Comparison of ENCODE assay signal across 24 cellular contexts in genomic region chr9:112615584-112616271, GRCh38.
"Had no signal": no experiment of that assay in that cellular context is flagged by ENCODE, and none has a peak within 500 bp of the region (broad histone marks: within the 10 kb centered on the region; RNA-seq: fewer than 3 reads in every experiment).

No MANE protein-coding gene starts in this region.

- H3K4me1 ChIP-seq: gastrocnemius medialis, lower lobe of right lung, suprapubic skin, transverse colon, upper lobe of right lung, uterus had no signal

- ATAC-seq: gastrocnemius medialis; left ventricle myocardium superior; lower lobe of right lung; natural killer cell; sciatic nerve; stimulated activated naive CD8-positive, alpha-beta T cell treated with anti-CD3 and anti-CD28 coated beads, Interleukin-15, amount 100 ng/mL, for 72 hours; upper lobe of right lung had no signal

- H3K9me3 ChIP-seq: gastrocnemius medialis, lower lobe of right lung, ovary, suprapubic skin, transverse colon, upper lobe of right lung, uterus had no signal

- FAIRE-seq: keratinocyte had no signal

- DNase-seq: dorsolateral prefrontal cortex; effector CD4-positive, alpha-beta T cell; foreskin fibroblast; gastrocnemius medialis; head of caudate nucleus; left ventricle myocardium superior; lower lobe of right lung; natural killer cell; occipital lobe; ovary; retina; stimulated activated CD4-positive, alpha-beta T cell treated with anti-CD3 and anti-CD28 coated beads, Interleukin-12 subunit alpha, Interleukin-12 subunit beta, amount 100 ng/mL, for 4 hours; stimulated activated CD4-positive, alpha-beta T cell treated with anti-CD3 and anti-CD28 coated beads, Interleukin-1b, Interleukin-23, amount 100 ng/mL, for 48 hours; stimulated activated CD4-positive, alpha-beta T cell treated with anti-CD3 and anti-CD28 coated beads, Interleukin-4, amount 100 ng/mL, for 1 hour; stimulated activated CD8-positive, alpha-beta memory T cell treated with anti-CD3 and anti-CD28 coated beads, Interleukin-4, amount 100 ng/mL, for 48 hours; stimulated activated naive CD4-positive, alpha-beta T cell; stimulated activated naive CD8-positive, alpha-beta T cell treated with anti-CD3 and anti-CD28 coated beads, Interleukin-15, amount 100 ng/mL, for 72 hours; transverse colon; upper lobe of right lung; uterus had no signal

- H3K4me3 ChIP-seq: dorsolateral prefrontal cortex, gastrocnemius medialis, lower lobe of right lung, ovary, smooth muscle cell, suprapubic skin, transverse colon, upper lobe of right lung, uterus had no signal

- H3K4me2 ChIP-seq: smooth muscle cell had no signal

- H3K27me3 ChIP-seq: dorsolateral prefrontal cortex, gastrocnemius medialis, ovary, suprapubic skin, transverse colon, upper lobe of right lung, uterus had no signal

- H3K27ac ChIP-seq: dorsolateral prefrontal cortex, gastrocnemius medialis, lower lobe of right lung, ovary, suprapubic skin, transverse colon, upper lobe of right lung, uterus had no signal

- H3K36me3 ChIP-seq: gastrocnemius medialis, lower lobe of right lung, ovary, suprapubic skin, transverse colon, upper lobe of right lung, uterus had no signal
